Comparison of ENCODE assay signal across 6 cellular contexts in genomic region chr11:119101367-119101758, GRCh38. TPM values are rescaled to one million over a fixed set of nuclear protein-coding genes. Genes with fewer than 3 reads are reported as not detected.
DNase-seq lines count a peak whose midpoint lies in the region; TF ChIP-seq lines count a peak whose summit lies in the region.

No MANE protein-coding gene starts in this region.

- peak; percentile 65 for DNase-seq in NCI-H510A treated with DMSO at 0.1 percent for 48 hours (lab: John Stamatoyannopoulos, UW)
- DNase-seq in NCI-H510A (lab: John Stamatoyannopoulos, UW) = no peak
- DNase-seq in endodermal cell = no peak
- no peak for DNase-seq in superior temporal gyrus (ENCODE audit: extremely low spot score)

- H3K36me3 ChIP-seq in KOPT-K1 (ENCODE audit: insufficient read depth, low read length) (peaks cover 26% of the 10 kb centered on the region), endodermal cell (ENCODE audit: control insufficient read depth, insufficient read depth, low read length) (peaks cover 26% of the 10 kb centered on the region), skeletal muscle tissue (ENCODE audit: control insufficient read depth in 3 of 3, insufficient read depth in 3 of 3, low read length in 3 of 3) (peaks cover 16 to 25% (median 21%) of the 10 kb centered on the region in 3 donors)

- H3K4me1 Mint-ChIP-seq in endodermal cell = peaks cover 25% of the 10 kb centered on the region

- H3K4me3 Mint-ChIP-seq in endodermal cell = peak overlapping the region; percentile 87

- WGBS in endodermal cell (ENCODE audit: insufficient coverage in 1 of 2, insufficient read length in 1 of 2), 2 experiments = 0% methylated on average over 20 to 22 of the region's 22 CpGs

- TF ChIP-seq CTCF in endodermal cell (conservative IDR thresholded peaks at IDR 0.05) = peak; percentile 46

- H3K9me3 Mint-ChIP-seq in endodermal cell = no peaks in the 10 kb centered on the region

- H3K4me3 ChIP-seq in endodermal cell (ENCODE audit: low read length) (peak overlapping the region; percentile 89), skeletal muscle tissue (ENCODE audit: low read length in 3 of 3) (peak overlapping the region; percentile 88 to 90 (median 90))

- H3K36me3 Mint-ChIP-seq in endodermal cell (ENCODE audit: low read depth) = peaks cover 30% of the 10 kb centered on the region

- peaks cover 5% of the 10 kb centered on the region for H3K27me3 Mint-ChIP-seq in endodermal cell (ENCODE audit: insufficient read depth)

- H3K27ac ChIP-seq in KOPT-K1 (ENCODE audit: low read depth, low read length, poor library complexity, severe bottlenecking) (peak overlapping the region; percentile 86), endodermal cell (ENCODE audit: low read depth, low read length) (peak overlapping the region; percentile 85), skeletal muscle tissue (ENCODE audit: low read depth, low read length) (peak overlapping the region; percentile 93)

- H3K4me1 ChIP-seq in endodermal cell (ENCODE audit: control insufficient read depth, insufficient read depth, low read length) (peaks cover 5% of the 10 kb centered on the region), skeletal muscle tissue (ENCODE audit: control insufficient read depth in 3 of 3, insufficient read depth in 3 of 3, low read length in 3 of 3) (peaks cover 26 to 39% (median 30%) of the 10 kb centered on the region in 3 donors)

- no peaks in the 10 kb centered on the region for H3K9me3 ChIP-seq in KOPT-K1 (ENCODE audit: insufficient read depth, low read length, poor library complexity, severe bottlenecking)
- no peaks in the 10 kb centered on the region for H3K9me3 ChIP-seq in endodermal cell (ENCODE audit: control insufficient read depth, low read length)
- no peaks in the 10 kb centered on the region for H3K9me3 ChIP-seq in skeletal muscle tissue (ENCODE audit: control insufficient read depth in 3 of 3, low read length in 3 of 3)

- H3K27ac Mint-ChIP-seq in endodermal cell = peak overlapping the region; percentile 97

- H3K27me3 ChIP-seq in endodermal cell (ENCODE audit: control insufficient read depth, insufficient read depth, low read length, poor library complexity, severe bottlenecking) (no peaks in the 10 kb centered on the region), skeletal muscle tissue (ENCODE audit: control insufficient read depth in 3 of 3, insufficient read depth in 3 of 3, low read length in 3 of 3) (no peaks in the 10 kb centered on the region)

- H3K9ac ChIP-seq in endodermal cell (ENCODE audit: extremely low read depth, low read length, poor library complexity, severe bottlenecking) = peak overlapping the region; percentile 90
- peak overlapping the region; percentile 92 to 94 (median 93) for H3K9ac ChIP-seq in skeletal muscle tissue (ENCODE audit: low read depth in 1 of 3, low read length in 3 of 3)

RNA-seq across cellular contexts. Expression of gene DPAGT1, which starts 0.3 kb away (rescaled TPM):
- total RNA-seq in endodermal cell (10 to 100 TPM; 49.4 to 51.9 TPM), skeletal muscle tissue (8.4 TPM)
- 58.1 TPM for polyA plus RNA-seq in endodermal cell (2013, experiment 1 of 2)
- polyA plus RNA-seq in endodermal cell (2013, experiment 2 of 2) = 49.6 TPM

RNA-seq across cellular contexts. Expression of gene C2CD2L, which starts 5.8 kb away (rescaled TPM):
- total RNA-seq in endodermal cell (1 to 10 TPM; 2.4 to 3.1 TPM), skeletal muscle tissue (2.1 TPM)
- polyA plus RNA-seq in endodermal cell (2013, experiment 1 of 2) = 6.7 TPM
- polyA plus RNA-seq in endodermal cell (2013, experiment 2 of 2) = 6.3 TPM

RNA-seq across cellular contexts. Expression of gene HMBS, which starts 16.7 kb away (rescaled TPM):
- 10 to 100 TPM; 45.9 to 54.8 TPM for total RNA-seq in endodermal cell
- 42.7 TPM for polyA plus RNA-seq in endodermal cell (2013, experiment 1 of 2)
- polyA plus RNA-seq in endodermal cell (2013, experiment 2 of 2) = 40.0 TPM
- 6.8 TPM for total RNA-seq in skeletal muscle tissue

RNA-seq across cellular contexts. Expression of gene HINFP, which starts 20.0 kb away (rescaled TPM):
- total RNA-seq in endodermal cell (10 to 100 TPM; 43.8 to 44.8 TPM), skeletal muscle tissue (18.3 TPM)
- 30.6 TPM for polyA plus RNA-seq in endodermal cell (2013, experiment 1 of 2)
- 30.8 TPM for polyA plus RNA-seq in endodermal cell (2013, experiment 2 of 2)

RNA-seq across cellular contexts. Expression of gene VPS11, which starts 33.7 kb away (rescaled TPM):
- total RNA-seq in endodermal cell = 10 to 100 TPM; 26.9 to 29.1 TPM
- polyA plus RNA-seq in endodermal cell (2013, experiment 1 of 2) = 27.6 TPM
- polyA plus RNA-seq in endodermal cell (2013, experiment 2 of 2) = 25.2 TPM
- 21.4 TPM for total RNA-seq in skeletal muscle tissue
